Comparison of ENCODE assay signal across 8 cellular contexts in the genomic region with DNA sequence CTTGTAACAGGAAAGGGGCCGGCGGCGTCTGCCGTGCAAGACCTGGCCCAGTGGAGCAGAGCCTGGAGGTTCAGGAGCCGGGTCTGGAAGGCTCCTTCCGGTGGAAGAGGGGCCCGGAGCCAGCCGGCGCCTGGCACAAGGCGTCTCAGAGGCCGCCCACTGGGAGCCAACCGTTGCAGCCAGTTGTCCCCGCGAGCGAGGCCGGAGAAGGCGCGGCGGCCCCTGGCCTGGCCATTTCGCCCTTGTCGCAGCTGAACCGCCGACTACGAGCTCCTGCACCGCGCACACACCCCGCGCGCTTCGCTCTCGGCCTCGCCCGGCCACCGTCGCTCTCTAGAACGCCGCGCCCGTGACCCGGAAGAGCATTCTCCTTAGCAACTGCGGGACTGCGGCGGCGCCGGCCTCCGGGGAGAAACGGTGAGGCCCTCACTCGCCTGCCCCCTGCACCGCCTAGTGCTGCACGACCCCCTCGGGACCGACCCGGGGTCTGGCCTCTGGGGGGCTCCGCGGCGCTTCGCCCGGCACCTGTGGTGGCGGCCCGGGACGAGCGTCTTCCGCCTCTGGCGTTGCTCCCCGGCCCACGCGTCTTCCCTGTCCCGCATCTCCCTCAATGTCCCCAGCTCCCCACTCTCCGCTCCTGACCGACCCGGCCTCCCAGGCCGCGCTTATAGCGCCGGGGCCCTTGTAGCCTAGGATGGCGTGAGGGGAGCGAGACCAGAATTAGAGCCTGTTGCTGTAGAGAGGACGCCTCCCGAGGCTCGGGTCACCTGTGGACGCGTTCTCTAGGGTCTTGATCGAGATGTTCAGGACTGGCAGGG. TPM values are rescaled to one million over a fixed set of nuclear protein-coding genes. Genes with fewer than 3 reads are reported as not detected.
DNase-seq lines count a peak whose midpoint lies in the region; ATAC-seq and TF ChIP-seq lines count a peak whose summit lies in the region.

A gene with protein sequence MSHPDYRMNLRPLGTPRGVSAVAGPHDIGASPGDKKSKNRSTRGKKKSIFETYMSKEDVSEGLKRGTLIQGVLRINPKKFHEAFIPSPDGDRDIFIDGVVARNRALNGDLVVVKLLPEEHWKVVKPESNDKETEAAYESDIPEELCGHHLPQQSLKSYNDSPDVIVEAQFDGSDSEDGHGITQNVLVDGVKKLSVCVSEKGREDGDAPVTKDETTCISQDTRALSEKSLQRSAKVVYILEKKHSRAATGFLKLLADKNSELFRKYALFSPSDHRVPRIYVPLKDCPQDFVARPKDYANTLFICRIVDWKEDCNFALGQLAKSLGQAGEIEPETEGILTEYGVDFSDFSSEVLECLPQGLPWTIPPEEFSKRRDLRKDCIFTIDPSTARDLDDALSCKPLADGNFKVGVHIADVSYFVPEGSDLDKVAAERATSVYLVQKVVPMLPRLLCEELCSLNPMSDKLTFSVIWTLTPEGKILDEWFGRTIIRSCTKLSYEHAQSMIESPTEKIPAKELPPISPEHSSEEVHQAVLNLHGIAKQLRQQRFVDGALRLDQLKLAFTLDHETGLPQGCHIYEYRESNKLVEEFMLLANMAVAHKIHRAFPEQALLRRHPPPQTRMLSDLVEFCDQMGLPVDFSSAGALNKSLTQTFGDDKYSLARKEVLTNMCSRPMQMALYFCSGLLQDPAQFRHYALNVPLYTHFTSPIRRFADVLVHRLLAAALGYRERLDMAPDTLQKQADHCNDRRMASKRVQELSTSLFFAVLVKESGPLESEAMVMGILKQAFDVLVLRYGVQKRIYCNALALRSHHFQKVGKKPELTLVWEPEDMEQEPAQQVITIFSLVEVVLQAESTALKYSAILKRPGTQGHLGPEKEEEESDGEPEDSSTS (plus strand): TSS at position 365 of the 818 bp plus-strand sequence. CDS start 53,215 bp downstream, outside the sequence.

- peak; percentile 86 for DNase-seq in ACHN
- peak; percentile 88 for DNase-seq in NCI-H2196 (lab: John Stamatoyannopoulos, UW; ENCODE audit: unreplicated experiment)
- peak; percentile 75 for DNase-seq in WTC11 (ENCODE audit: low spot score)
- DNase-seq in cardiac fibroblast (ENCODE audit: low read depth in 2 of 2) = peak; percentile 83 to 86
- peak; percentile 77 to 82 (median 78) for DNase-seq in immature natural killer cell
- peak; percentile 95 for DNase-seq in spleen

- H3K27ac ChIP-seq in spleen = peak within 1 kb of the TSS; percentile 39 to 88 (median 85)

- in situ Hi-C loops in ACHN (cut with HindIII; ENCODE audit: low pct_ligation_motif_present, low pct_unique_long_range_greater_than_20kb, low sequenced_read_pairs) = no loop called here

- 0 to 1% (median 0%) methylated on average over 42 to 83 of the region's 83 CpGs for WGBS in spleen, 5 donors

- peaks cover 0 to 6% (median 0%) of the 10 kb centered on the region in 7 donors for H3K27me3 ChIP-seq in spleen (replicated peaks in 1 of 7)

- intact Hi-C loops in spleen (cut with DNase I; ENCODE audit: low total_unique reads) = no loop called here

- TF ChIP-seq CTCF in WTC11 (IDR thresholded peaks at IDR 0.05) (no peak), cardiac fibroblast (IDR thresholded peaks at IDR 0.05; ENCODE audit: low read depth, low read length) (no peak), spleen (IDR thresholded peaks at IDR 0.05 in 8 of 11, conservative IDR thresholded peaks at IDR 0.05 in 3 of 11) (no peak)

- H3K4me1 Mint-ChIP-seq in WTC11 (peaks cover 8% of the 10 kb centered on the region), immature natural killer cell (peaks cover 29 to 50% of the 10 kb centered on the region in 2 donors)

- CTCF ChIA-PET in WTC11 (lab: Charles Lee) = interaction anchor here (2.9 kb wide), 1 partner anchor 36 kb away, joined by 10 read pairs; a partner anchor contains a TSS

- H3K36me3 Mint-ChIP-seq in WTC11 (no peaks in the 10 kb centered on the region), immature natural killer cell (no peaks in the 10 kb centered on the region)

- POLR2A ChIA-PET in WTC11 (lab: Charles Lee) = interaction anchor here (0.7 to 1.0 kb wide), 2 partner anchors 31 to 137 kb away, joined by 3 to 4 read pairs; no protein-coding TSS in a partner anchor

- ATAC-seq in GM18868 (IDR thresholded peaks at IDR 0.05; ENCODE audit: unreplicated experiment) (peak; percentile 96), HG03108 (IDR thresholded peaks at IDR 0.05; ENCODE audit: unreplicated experiment) (peak; percentile 90), WTC11 (peak; percentile 89)

- H3K27me3 Mint-ChIP-seq in WTC11 (ENCODE audit: low read depth) (peaks cover 12% of the 10 kb centered on the region), immature natural killer cell (ENCODE audit: low read depth in 3 of 3) (peaks cover 0 to 6% (median 2%) of the 10 kb centered on the region in 3 donors)

- H3K9me3 Mint-ChIP-seq in WTC11 (peaks cover 6% of the 10 kb centered on the region), immature natural killer cell (no peaks in the 10 kb centered on the region)

- peak within 1 kb of the TSS; percentile 79 for H3K4me3 Mint-ChIP-seq in WTC11
- H3K4me3 Mint-ChIP-seq in immature natural killer cell = peak within 1 kb of the TSS; percentile 90 to 96 (median 94)

- TF ChIP-seq POLR2A in spleen (IDR thresholded peaks at IDR 0.05) = peak in 1 of 3 donors; percentile 53

- H3K9me3 ChIP-seq in spleen = no peaks in the 10 kb centered on the region

- H3K4me1 ChIP-seq in spleen = peaks cover 9 to 56% (median 30%) of the 10 kb centered on the region in 6 donors

- H3K27ac Mint-ChIP-seq in WTC11 (peak within 1 kb of the TSS; percentile 74), immature natural killer cell (peak within 1 kb of the TSS; percentile 66 to 92 (median 87))

- H3K36me3 ChIP-seq in spleen = no peaks in the 10 kb centered on the region

- peak within 1 kb of the TSS; percentile 89 to 90 for H3K4me3 ChIP-seq in cardiac fibroblast (replicated peaks in 1 of 2; ENCODE audit: low read depth in 2 of 2, low read length in 2 of 2)
- H3K4me3 ChIP-seq in spleen = peak within 1 kb of the TSS; percentile 93 to 100 (median 98)

TF ChIP-seq in WTC11, 78 proteins besides CTCF, POLR2A, EP300 and RAD21 (continues in another document):
- TF ChIP-seq NR3C1 (CRISPR knock-in tag; conservative IDR thresholded peaks at IDR 0.05; ENCODE audit: low read depth) = no peak
- TF ChIP-seq NFE2L1 (CRISPR knock-in tag; IDR thresholded peaks at IDR 0.05) = peak; percentile 52; the same call in 1 of the 2 replicates
- TF ChIP-seq TP53 (CRISPR knock-in tag; IDR thresholded peaks at IDR 0.05) = no peak
- TF ChIP-seq ZNF263 (CRISPR knock-in tag; IDR thresholded peaks at IDR 0.05; ENCODE audit: low read depth) = no peak
- TF ChIP-seq EMX1 (CRISPR knock-in tag; IDR thresholded peaks at IDR 0.05) = 0 out of 2 replicates have a peak, but pooled peaks have one; percentile 45
- TF ChIP-seq ELF4 (CRISPR knock-in tag; IDR thresholded peaks at IDR 0.05; ENCODE audit: low read depth) = no peak
- TF ChIP-seq ZNF671 (CRISPR knock-in tag; IDR thresholded peaks at IDR 0.05) = no peak
- TF ChIP-seq, protein P1, sequence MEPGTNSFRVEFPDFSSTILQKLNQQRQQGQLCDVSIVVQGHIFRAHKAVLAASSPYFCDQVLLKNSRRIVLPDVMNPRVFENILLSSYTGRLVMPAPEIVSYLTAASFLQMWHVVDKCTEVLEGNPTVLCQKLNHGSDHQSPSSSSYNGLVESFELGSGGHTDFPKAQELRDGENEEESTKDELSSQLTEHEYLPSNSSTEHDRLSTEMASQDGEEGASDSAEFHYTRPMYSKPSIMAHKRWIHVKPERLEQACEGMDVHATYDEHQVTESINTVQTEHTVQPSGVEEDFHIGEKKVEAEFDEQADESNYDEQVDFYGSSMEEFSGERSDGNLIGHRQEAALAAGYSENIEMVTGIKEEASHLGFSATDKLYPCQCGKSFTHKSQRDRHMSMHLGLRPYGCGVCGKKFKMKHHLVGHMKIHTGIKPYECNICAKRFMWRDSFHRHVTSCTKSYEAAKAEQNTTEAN (CRISPR knock-in tag; IDR thresholded peaks at IDR 0.05) = peak; percentile 59; the same call in 1 of the 2 replicates
- TF ChIP-seq, protein P2, sequence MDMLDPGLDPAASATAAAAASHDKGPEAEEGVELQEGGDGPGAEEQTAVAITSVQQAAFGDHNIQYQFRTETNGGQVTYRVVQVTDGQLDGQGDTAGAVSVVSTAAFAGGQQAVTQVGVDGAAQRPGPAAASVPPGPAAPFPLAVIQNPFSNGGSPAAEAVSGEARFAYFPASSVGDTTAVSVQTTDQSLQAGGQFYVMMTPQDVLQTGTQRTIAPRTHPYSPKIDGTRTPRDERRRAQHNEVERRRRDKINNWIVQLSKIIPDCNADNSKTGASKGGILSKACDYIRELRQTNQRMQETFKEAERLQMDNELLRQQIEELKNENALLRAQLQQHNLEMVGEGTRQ (CRISPR knock-in tag; IDR thresholded peaks at IDR 0.05) = peak; percentile 69; the same call in 1 of the 2 replicates
- TF ChIP-seq, protein P3, sequence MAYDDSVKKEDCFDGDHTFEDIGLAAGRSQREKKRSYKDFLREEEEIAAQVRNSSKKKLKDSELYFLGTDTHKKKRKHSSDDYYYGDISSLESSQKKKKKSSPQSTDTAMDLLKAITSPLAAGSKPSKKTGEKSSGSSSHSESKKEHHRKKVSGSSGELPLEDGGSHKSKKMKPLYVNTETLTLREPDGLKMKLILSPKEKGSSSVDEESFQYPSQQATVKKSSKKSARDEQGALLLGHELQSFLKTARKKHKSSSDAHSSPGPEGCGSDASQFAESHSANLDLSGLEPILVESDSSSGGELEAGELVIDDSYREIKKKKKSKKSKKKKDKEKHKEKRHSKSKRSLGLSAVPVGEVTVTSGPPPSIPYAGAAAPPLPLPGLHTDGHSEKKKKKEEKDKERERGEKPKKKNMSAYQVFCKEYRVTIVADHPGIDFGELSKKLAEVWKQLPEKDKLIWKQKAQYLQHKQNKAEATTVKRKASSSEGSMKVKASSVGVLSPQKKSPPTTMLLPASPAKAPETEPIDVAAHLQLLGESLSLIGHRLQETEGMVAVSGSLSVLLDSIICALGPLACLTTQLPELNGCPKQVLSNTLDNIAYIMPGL (CRISPR knock-in tag; IDR thresholded peaks at IDR 0.05) = peak; percentile 83
- TF ChIP-seq ZNF396 (CRISPR knock-in tag; IDR thresholded peaks at IDR 0.05; ENCODE audit: borderline replicate concordance) = no peak

RNA-seq across cellular contexts. Expression of the gene that starts here (rescaled TPM):
- total RNA-seq in WTC11 (2021) (26.7 to 32.5 TPM (median 28.5 TPM) in 3 replicates), spleen (10 to 100 TPM; 30.7 to 59.8 (median 40.3) TPM)
- polyA plus RNA-seq in immature natural killer cell (10 to 100 TPM in 1 of 3 donors, 1 to 10 TPM in 2; 7.6 to 22.5 (median 8.1) TPM), spleen (10 to 100 TPM in 2 of 3 donors, 1 to 10 TPM in 1; 9.1 to 15.6 (median 11.7) TPM)

Comparison
In these comparisons a context has a peak if more than half of its experiments do, and no peak if none do; other contexts are left out.
1. Peak in every context shown above with its lines: DNase-seq, ATAC-seq, H3K4me3 ChIP-seq and H3K27ac ChIP-seq.